ENCODE assay signal across 8 cellular contexts in genomic region chr14:87020106-87020505, GRCh38.
DNase-seq lines count a peak whose midpoint lies in the region; TF ChIP-seq lines count a peak whose summit lies in the region.
"Not testable (repeated sequence)": the region's sequence is repeated elsewhere in the genome, so short reads cannot be mapped to it uniquely, and the experiment has no call there.

No MANE protein-coding gene starts in this region.

- not testable (repeated sequence) for H3K4me3 Mint-ChIP-seq in nephron progenitor cell

- TF ChIP-seq CTCF in 22Rv1 (IDR thresholded peaks at IDR 0.05); WERI-Rb-1 (IDR thresholded peaks at IDR 0.05; ENCODE audit: low read depth, low read length); nephron progenitor cell (IDR thresholded peaks at IDR 0.05): not testable (repeated sequence)

- DNase-seq in HK-2 (ENCODE audit: unreplicated experiment) (peak; percentile 8), NCI-H146 treated with DMSO at 0.1 percent for 48 hours (lab: John Stamatoyannopoulos, UW; ENCODE audit: unreplicated experiment) (peak; percentile 3), NCI-H345 treated with DMSO at 0.1 percent for 48 hours (lab: John Stamatoyannopoulos, UW; ENCODE audit: unreplicated experiment) (peak; percentile 35), NCI-H774 (lab: John Stamatoyannopoulos, UW) (peak; percentile 1), WERI-Rb-1 (peak; percentile 65), glomerular visceral epithelial cell (ENCODE audit: extremely low spot score) (peak; percentile 46), nephron progenitor cell (peak; percentile 12)

- H3K9me3 Mint-ChIP-seq in nephron progenitor cell = peaks cover 20% of the 10 kb centered on the region

- H3K4me3 ChIP-seq in WERI-Rb-1 (ENCODE audit: low read depth, low read length) = not testable (repeated sequence)

- not testable (repeated sequence) for H3K36me3 ChIP-seq in WERI-Rb-1

- H3K27ac ChIP-seq in 22Rv1 = peak overlapping the region; percentile 54
- H3K27ac ChIP-seq in WERI-Rb-1 = peak overlapping the region; percentile 47

- H3K4me1 Mint-ChIP-seq in nephron progenitor cell = peaks cover 12% of the 10 kb centered on the region

- not testable (repeated sequence) for H3K36me3 Mint-ChIP-seq in nephron progenitor cell (ENCODE audit: low read depth)

- not testable (repeated sequence) for H3K27me3 ChIP-seq in WERI-Rb-1 (ENCODE audit: insufficient read depth, low read depth, severe bottlenecking)

- H3K9me3 ChIP-seq in WERI-Rb-1 (ENCODE audit: severe bottlenecking) = not testable (repeated sequence)

- peak overlapping the region; percentile 90 for H3K27ac Mint-ChIP-seq in nephron progenitor cell

- H3K27me3 Mint-ChIP-seq in nephron progenitor cell (ENCODE audit: low read depth, poor library complexity) = not testable (repeated sequence)

Comparison
In these comparisons a context has a peak if more than half of its experiments do, and no peak if none do; other contexts are left out.
1. DNase-seq: peak in every context shown above with its lines; median percentile 65 in WERI-Rb-1; 46 in glomerular visceral epithelial cell; 35 in NCI-H345 treated with DMSO at 0.1 percent for 48 hours; 12 in nephron progenitor cell; 8 in HK-2; 3 in NCI-H146 treated with DMSO at 0.1 percent for 48 hours; 1 in NCI-H774.